In the genomic region with DNA sequence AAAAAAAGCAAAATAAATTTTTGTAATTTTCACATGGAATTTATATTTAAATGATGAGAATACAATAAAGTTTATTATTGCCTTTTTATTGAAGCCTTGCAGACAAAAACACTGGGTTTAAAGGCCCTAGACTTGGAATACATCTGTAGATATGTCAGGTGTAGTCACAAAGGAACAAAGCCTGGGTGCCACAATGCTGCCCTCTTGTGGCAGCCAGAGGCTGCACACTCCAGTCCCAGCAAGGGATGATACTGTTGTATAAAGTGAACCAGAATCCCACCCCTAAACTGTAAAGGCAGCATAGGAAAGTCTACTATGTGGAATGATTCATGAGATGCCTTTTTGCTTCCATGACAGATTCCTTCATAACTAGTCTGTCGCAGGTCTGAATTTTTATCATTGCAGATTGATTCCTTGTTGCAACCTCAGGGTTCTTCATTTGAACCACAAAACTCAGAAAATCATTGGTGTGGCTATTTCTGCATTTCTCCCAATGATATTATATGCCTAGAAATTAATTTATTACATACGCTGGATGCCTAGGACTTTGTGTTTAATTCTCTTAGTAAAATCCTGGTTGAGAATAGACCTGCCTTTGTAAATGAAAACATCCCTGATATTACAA, we compare ENCODE assay signal across 8 cellular contexts. TPM values are rescaled to one million over a fixed set of nuclear protein-coding genes. Genes with fewer than 3 reads are reported as not detected.
DNase-seq lines count a peak whose midpoint lies in the region; ATAC-seq and TF ChIP-seq lines count a peak whose summit lies in the region.

No MANE protein-coding gene starts in this region.

- no peaks in the 10 kb centered on the region for H3K4me1 ChIP-seq in SJCRH30
- H3K4me1 ChIP-seq in prostate gland (replicated peaks), result no peaks in the 10 kb centered on the region
- H3K4me1 ChIP-seq in aorta (ENCODE audit: control insufficient read depth in 1 of 2, insufficient read depth in 2 of 2, low read length in 2 of 2), result no peaks in the 10 kb centered on the region

- no peaks in the 10 kb centered on the region for H3K36me3 Mint-ChIP-seq in glutamatergic neuron (ENCODE audit: unreplicated experiment)

- no peak overlapping the region for H3K4me3 Mint-ChIP-seq in glutamatergic neuron (ENCODE audit: unreplicated experiment)

- H3K27me3 ChIP-seq in SJCRH30 (no peaks in the 10 kb centered on the region), prostate gland (replicated peaks; ENCODE audit: insufficient read depth) (no peaks in the 10 kb centered on the region), aorta (ENCODE audit: control insufficient read depth in 1 of 2, insufficient read depth in 2 of 2, low read length in 1 of 2) (no peaks in the 10 kb centered on the region)

- no peak overlapping the region for H3K27ac Mint-ChIP-seq in glutamatergic neuron (ENCODE audit: unreplicated experiment)

- peak; percentile 97 for TF ChIP-seq CTCF in glutamatergic neuron (IDR thresholded peaks at IDR 0.05; ENCODE audit: partially characterized antibody, unreplicated experiment)
- TF ChIP-seq CTCF in prostate gland (IDR thresholded peaks at IDR 0.05), result peak; percentile 86 to 95 (median 89)

- H3K36me3 ChIP-seq in SJCRH30 (no peaks in the 10 kb centered on the region), prostate gland (no peaks in the 10 kb centered on the region), aorta (ENCODE audit: control insufficient read depth in 1 of 2, insufficient read depth in 2 of 2, low read length in 1 of 2) (no peaks in the 10 kb centered on the region)

- H3K27ac ChIP-seq in SJCRH30 (no peak overlapping the region), prostate gland (no peak overlapping the region), aorta (ENCODE audit: low read depth in 1 of 2, low read length in 2 of 2) (no peak overlapping the region)

- H3K4me3 ChIP-seq in Jurkat, Clone E6-1 (ENCODE audit: low read length), result no peak overlapping the region
- no peak overlapping the region for H3K4me3 ChIP-seq in SJCRH30
- H3K4me3 ChIP-seq in prostate gland, result no peak overlapping the region
- H3K4me3 ChIP-seq in aorta (ENCODE audit: low read length in 2 of 2), result no peak overlapping the region

- 44% methylated on average over 2 of the region's 2 CpGs for WGBS in prostate gland
- 40 to 45% methylated on average over 2 of the region's 2 CpGs for WGBS in aorta, 2 donors

- no peaks in the 10 kb centered on the region for H3K27me3 Mint-ChIP-seq in glutamatergic neuron (ENCODE audit: unreplicated experiment)

- peaks cover 2% of the 10 kb centered on the region for H3K4me1 Mint-ChIP-seq in glutamatergic neuron (ENCODE audit: low read depth, unreplicated experiment)

- ATAC-seq in GM21619 (IDR thresholded peaks at IDR 0.05; ENCODE audit: unreplicated experiment) (peak; percentile 97), aorta (ENCODE audit: low FRiP score) (peak; percentile 86)

- TF ChIP-seq POLR2A in prostate gland (IDR thresholded peaks at IDR 0.05), result no peak

- no peaks in the 10 kb centered on the region for H3K9me3 Mint-ChIP-seq in glutamatergic neuron (ENCODE audit: unreplicated experiment)

- H3K9me3 ChIP-seq in SJCRH30 (replicated peaks), result no peaks in the 10 kb centered on the region
- H3K9me3 ChIP-seq in prostate gland, result no peaks in the 10 kb centered on the region
- no peaks in the 10 kb centered on the region for H3K9me3 ChIP-seq in aorta (ENCODE audit: control insufficient read depth, low read length)

- intact Hi-C loops in prostate gland (cut with DNase I) (loop anchor here (2.0 to 10.0 kb wide), 2 partner anchors 289 to 327 kb away; no protein-coding TSS in a partner anchor), aorta (cut with DNase I) (loop anchor here (2.0 to 10.0 kb wide), 3 partner anchors 263 to 321 kb away; no protein-coding TSS in a partner anchor)

- DNase-seq in ELF-1 (ENCODE audit: low read depth, low spot score) (peak; percentile 72), SJCRH30 (peak; percentile 8 to 71), glutamatergic neuron (peak; percentile 72), prostate gland (ENCODE audit: low spot score) (peak; percentile 48), aorta (peak in 1 of 2 donors; percentile 81)
- peak; percentile 54 for DNase-seq in Jurkat, Clone E6-1 (ENCODE audit: low read depth, low spot score)
- DNase-seq in activated naive CD4-positive, alpha-beta T cell (lab: John Stamatoyannopoulos, UW), result peak in 3 of 4 experiments; percentile 6 to 44 (median 29)

RNA-seq across cellular contexts. Expression of gene MAK, which starts 37.0 kb away (rescaled TPM):
- polyA plus RNA-seq in Jurkat, Clone E6-1 (2012; ENCODE audit: insufficient read depth, insufficient read length), result not detected
- total RNA-seq in SJCRH30 (2014; rRNA removed; shearing (Covaris generic)), result 0.18 and 0.51 TPM in 2 replicates
- total RNA-seq in glutamatergic neuron (ENCODE audit: unreplicated experiment) (not detected), prostate gland (1 to 10 TPM in 1 of 2 donors, under 1 TPM in 1; 0.09 to 1.8 TPM), aorta (under 1 TPM; 0.12 to 0.29 TPM)
- under 1 TPM; 0.03 to 0.63 TPM for polyA plus RNA-seq in aorta

RNA-seq across cellular contexts. Expression of gene TMEM14B, which starts 53.7 kb away (rescaled TPM):
- polyA plus RNA-seq in Jurkat, Clone E6-1 (2012; ENCODE audit: insufficient read depth, insufficient read length), result 130 TPM
- total RNA-seq in SJCRH30 (2014; rRNA removed; shearing (Covaris generic)), result 68.8 and 73.7 TPM in 2 replicates
- total RNA-seq in glutamatergic neuron (ENCODE audit: unreplicated experiment) (62.3 TPM), prostate gland (100 to 1,000 TPM in 1 of 2 donors, 10 to 100 TPM in 1; 81.1 to 165 TPM), aorta (10 to 100 TPM; 50.3 to 51.9 TPM)
- polyA plus RNA-seq in aorta, result 100 to 1,000 TPM in 1 of 2 donors, 10 to 100 TPM in 1; 72.7 to 111 TPM
